Comparison of ENCODE assay signal across 1 cellular context in genomic region chr4:56681158-56681848, GRCh38.
TF ChIP-seq lines count a peak whose summit lies in the region.

HOPX (minus strand) TSS chr4:56681296; CDS start chr4:56657816, 23,480 bp downstream.

TF ChIP-seq in GM23338, 12 proteins besides CTCF, POLR2A, EP300 and RAD21 (continued from another document):
- TF ChIP-seq NANOG (IDR thresholded peaks at IDR 0.05; ENCODE audit: borderline replicate concordance) = no peak
- no peak for TF ChIP-seq EZH2 (IDR thresholded peaks at IDR 0.05; ENCODE audit: low read depth, unreplicated experiment)
- no peak for TF ChIP-seq ZNF331 (CRISPR knock-in tag; IDR thresholded peaks at IDR 0.05; ENCODE audit: low read depth)
- no peak for TF ChIP-seq REST (IDR thresholded peaks at IDR 0.05; ENCODE audit: unreplicated experiment)
- TF ChIP-seq ETS1 (IDR thresholded peaks at IDR 0.05) = no peak
TF ChIP-seq in GM23338: peak in this region for 0.
